Comparison of ENCODE assay signal across 1 cellular context in the genomic region with DNA sequence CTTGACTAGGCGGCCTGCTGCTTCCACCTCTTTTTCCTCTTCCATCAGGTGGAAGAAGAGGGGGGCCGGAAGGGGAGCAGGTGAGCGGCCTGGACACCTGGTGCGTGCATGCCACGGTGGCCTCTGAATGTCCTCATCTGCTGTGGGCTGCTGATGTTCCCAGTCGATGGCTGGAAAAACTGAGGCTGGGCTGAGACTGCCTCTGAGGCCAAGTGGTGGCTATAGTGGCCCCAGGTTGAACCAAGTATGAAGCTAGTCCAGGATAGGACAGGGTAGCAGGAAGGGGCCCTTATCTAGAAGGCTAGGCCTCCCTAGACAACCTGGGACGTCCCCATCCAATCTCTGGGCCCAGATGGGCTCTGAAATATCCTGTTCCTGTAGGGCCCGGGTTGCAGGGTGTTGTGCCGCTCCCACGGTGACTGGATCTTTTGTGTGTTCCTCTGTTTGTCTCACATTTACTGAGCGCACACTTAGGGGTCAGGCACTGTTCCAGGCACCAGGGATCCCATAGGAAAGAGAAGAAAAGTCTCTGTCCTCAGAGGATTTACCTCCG.
TF ChIP-seq lines count a peak whose summit lies in the region.

No MANE protein-coding gene starts in this region.

TF ChIP-seq in H1, 55 proteins besides CTCF, POLR2A, EP300 and RAD21:
- no peak for TF ChIP-seq CREB1 (IDR thresholded peaks at IDR 0.05)
- TF ChIP-seq TCF12 (IDR thresholded peaks at IDR 0.05; ENCODE audit: low read depth, low read length) = no peak
- TF ChIP-seq SIX5 (IDR thresholded peaks at IDR 0.05; ENCODE audit: low read depth, low read length) = no peak
- TF ChIP-seq, protein P1, sequence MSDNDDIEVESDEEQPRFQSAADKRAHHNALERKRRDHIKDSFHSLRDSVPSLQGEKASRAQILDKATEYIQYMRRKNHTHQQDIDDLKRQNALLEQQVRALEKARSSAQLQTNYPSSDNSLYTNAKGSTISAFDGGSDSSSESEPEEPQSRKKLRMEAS (IDR thresholded peaks at IDR 0.05) = no peak
- TF ChIP-seq CHD2 (IDR thresholded peaks at IDR 0.05; ENCODE audit: low read length) = no peak
- TF ChIP-seq TAF7 (optimal IDR thresholded peaks at IDR 0.05; ENCODE audit: borderline replicate concordance, low read depth, low read length) = no peak
- no peak for TF ChIP-seq GTF2F1 (IDR thresholded peaks at IDR 0.05; ENCODE audit: borderline replicate concordance, low read depth, low read length)
- TF ChIP-seq ATF3 (IDR thresholded peaks at IDR 0.05; ENCODE audit: insufficient read depth, low read depth, low read length) = no peak
- TF ChIP-seq CEBPB (IDR thresholded peaks at IDR 0.05; ENCODE audit: low read depth, low read length) = no peak
- no peak for TF ChIP-seq SIN3A (conservative IDR thresholded peaks at IDR 0.05 in 1 of 2, IDR thresholded peaks at IDR 0.05 in 1 of 2; ENCODE audit: low read depth in 1 of 2, low read length in 2 of 2)
- no peak for TF ChIP-seq KDM4A (IDR thresholded peaks at IDR 0.05; ENCODE audit: low read depth, low read length, severe bottlenecking)
- TF ChIP-seq ZNF274 (IDR thresholded peaks at IDR 0.05; ENCODE audit: borderline replicate concordance, extremely low read depth, low read length) = no peak
- TF ChIP-seq JUND (IDR thresholded peaks at IDR 0.05; ENCODE audit: low read length) = no peak
- TF ChIP-seq BACH1 (IDR thresholded peaks at IDR 0.05; ENCODE audit: low read length) = no peak
- TF ChIP-seq TEAD4 (IDR thresholded peaks at IDR 0.05; ENCODE audit: low read depth, low read length) = no peak
- TF ChIP-seq MAFK (IDR thresholded peaks at IDR 0.05; ENCODE audit: low read depth, low read length) = no peak
- no peak for TF ChIP-seq SRF (IDR thresholded peaks at IDR 0.05; ENCODE audit: low read depth, low read length)
